1 cellular context compared by ENCODE assay signal in the genomic region with DNA sequence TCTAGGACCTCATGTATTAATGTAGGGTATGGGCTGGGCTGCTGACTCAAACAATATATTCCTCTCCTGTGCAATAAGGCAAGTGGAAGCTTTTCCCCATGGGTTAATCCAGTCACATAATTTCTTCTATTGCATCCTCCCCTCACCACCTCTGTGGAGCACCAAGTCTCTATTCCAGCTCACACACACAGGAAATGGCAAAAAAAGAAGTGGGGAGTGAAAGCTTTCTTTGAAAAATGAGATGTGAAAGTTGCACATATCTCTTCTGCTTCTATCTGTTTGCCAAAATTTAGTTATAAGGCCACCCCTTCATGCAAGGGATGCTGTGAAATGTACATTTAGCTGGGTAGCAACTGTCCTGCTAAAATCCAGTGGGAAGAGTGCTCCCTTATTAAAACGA.
TF ChIP-seq lines count a peak whose summit lies in the region.

No MANE protein-coding gene starts in this region.

TF ChIP-seq in GM23338, 12 proteins besides CTCF, POLR2A, EP300 and RAD21 (continued from another document):
- TF ChIP-seq, protein P1, sequence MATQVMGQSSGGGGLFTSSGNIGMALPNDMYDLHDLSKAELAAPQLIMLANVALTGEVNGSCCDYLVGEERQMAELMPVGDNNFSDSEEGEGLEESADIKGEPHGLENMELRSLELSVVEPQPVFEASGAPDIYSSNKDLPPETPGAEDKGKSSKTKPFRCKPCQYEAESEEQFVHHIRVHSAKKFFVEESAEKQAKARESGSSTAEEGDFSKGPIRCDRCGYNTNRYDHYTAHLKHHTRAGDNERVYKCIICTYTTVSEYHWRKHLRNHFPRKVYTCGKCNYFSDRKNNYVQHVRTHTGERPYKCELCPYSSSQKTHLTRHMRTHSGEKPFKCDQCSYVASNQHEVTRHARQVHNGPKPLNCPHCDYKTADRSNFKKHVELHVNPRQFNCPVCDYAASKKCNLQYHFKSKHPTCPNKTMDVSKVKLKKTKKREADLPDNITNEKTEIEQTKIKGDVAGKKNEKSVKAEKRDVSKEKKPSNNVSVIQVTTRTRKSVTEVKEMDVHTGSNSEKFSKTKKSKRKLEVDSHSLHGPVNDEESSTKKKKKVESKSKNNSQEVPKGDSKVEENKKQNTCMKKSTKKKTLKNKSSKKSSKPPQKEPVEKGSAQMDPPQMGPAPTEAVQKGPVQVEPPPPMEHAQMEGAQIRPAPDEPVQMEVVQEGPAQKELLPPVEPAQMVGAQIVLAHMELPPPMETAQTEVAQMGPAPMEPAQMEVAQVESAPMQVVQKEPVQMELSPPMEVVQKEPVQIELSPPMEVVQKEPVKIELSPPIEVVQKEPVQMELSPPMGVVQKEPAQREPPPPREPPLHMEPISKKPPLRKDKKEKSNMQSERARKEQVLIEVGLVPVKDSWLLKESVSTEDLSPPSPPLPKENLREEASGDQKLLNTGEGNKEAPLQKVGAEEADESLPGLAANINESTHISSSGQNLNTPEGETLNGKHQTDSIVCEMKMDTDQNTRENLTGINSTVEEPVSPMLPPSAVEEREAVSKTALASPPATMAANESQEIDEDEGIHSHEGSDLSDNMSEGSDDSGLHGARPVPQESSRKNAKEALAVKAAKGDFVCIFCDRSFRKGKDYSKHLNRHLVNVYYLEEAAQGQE (IDR thresholded peaks at IDR 0.05; ENCODE audit: unreplicated experiment): no peak
- TF ChIP-seq, protein P2, sequence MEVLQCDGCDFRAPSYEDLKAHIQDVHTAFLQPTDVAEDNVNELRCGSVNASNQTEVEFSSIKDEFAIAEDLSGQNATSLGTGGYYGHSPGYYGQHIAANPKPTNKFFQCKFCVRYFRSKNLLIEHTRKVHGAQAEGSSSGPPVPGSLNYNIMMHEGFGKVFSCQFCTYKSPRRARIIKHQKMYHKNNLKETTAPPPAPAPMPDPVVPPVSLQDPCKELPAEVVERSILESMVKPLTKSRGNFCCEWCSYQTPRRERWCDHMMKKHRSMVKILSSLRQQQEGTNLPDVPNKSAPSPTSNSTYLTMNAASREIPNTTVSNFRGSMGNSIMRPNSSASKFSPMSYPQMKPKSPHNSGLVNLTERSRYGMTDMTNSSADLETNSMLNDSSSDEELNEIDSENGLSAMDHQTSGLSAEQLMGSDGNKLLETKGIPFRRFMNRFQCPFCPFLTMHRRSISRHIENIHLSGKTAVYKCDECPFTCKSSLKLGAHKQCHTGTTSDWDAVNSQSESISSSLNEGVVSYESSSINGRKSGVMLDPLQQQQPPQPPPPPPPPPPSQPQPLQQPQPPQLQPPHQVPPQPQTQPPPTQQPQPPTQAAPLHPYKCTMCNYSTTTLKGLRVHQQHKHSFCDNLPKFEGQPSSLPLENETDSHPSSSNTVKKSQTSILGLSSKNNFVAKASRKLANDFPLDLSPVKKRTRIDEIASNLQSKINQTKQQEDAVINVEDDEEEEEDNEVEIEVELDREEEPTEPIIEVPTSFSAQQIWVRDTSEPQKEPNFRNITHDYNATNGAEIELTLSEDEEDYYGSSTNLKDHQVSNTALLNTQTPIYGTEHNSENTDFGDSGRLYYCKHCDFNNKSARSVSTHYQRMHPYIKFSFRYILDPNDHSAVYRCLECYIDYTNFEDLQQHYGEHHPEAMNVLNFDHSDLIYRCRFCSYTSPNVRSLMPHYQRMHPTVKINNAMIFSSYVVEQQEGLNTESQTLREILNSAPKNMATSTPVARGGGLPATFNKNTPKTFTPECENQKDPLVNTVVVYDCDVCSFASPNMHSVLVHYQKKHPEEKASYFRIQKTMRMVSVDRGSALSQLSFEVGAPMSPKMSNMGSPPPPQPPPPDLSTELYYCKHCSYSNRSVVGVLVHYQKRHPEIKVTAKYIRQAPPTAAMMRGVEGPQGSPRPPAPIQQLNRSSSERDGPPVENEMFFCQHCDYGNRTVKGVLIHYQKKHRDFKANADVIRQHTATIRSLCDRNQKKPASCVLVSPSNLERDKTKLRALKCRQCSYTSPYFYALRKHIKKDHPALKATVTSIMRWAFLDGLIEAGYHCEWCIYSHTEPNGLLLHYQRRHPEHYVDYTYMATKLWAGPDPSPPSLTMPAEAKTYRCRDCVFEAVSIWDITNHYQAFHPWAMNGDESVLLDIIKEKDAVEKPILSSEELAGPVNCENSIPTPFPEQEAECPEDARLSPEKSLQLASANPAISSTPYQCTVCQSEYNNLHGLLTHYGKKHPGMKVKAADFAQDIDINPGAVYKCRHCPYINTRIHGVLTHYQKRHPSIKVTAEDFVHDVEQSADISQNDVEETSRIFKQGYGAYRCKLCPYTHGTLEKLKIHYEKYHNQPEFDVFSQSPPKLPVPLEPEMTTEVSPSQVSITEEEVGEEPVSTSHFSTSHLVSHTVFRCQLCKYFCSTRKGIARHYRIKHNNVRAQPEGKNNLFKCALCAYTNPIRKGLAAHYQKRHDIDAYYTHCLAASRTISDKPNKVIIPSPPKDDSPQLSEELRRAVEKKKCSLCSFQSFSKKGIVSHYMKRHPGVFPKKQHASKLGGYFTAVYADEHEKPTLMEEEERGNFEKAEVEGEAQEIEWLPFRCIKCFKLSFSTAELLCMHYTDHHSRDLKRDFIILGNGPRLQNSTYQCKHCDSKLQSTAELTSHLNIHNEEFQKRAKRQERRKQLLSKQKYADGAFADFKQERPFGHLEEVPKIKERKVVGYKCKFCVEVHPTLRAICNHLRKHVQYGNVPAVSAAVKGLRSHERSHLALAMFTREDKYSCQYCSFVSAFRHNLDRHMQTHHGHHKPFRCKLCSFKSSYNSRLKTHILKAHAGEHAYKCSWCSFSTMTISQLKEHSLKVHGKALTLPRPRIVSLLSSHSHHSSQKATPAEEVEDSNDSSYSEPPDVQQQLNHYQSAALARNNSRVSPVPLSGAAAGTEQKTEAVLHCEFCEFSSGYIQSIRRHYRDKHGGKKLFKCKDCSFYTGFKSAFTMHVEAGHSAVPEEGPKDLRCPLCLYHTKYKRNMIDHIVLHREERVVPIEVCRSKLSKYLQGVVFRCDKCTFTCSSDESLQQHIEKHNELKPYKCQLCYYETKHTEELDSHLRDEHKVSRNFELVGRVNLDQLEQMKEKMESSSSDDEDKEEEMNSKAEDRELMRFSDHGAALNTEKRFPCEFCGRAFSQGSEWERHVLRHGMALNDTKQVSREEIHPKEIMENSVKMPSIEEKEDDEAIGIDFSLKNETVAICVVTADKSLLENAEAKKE (CRISPR knock-in tag; IDR thresholded peaks at IDR 0.05): no peak
- TF ChIP-seq EZH2phosphoT487 (IDR thresholded peaks at IDR 0.05; ENCODE audit: unreplicated experiment) (no peak), EZH2 (IDR thresholded peaks at IDR 0.05; ENCODE audit: low read depth, unreplicated experiment) (no peak), NANOG (IDR thresholded peaks at IDR 0.05; ENCODE audit: borderline replicate concordance) (no peak), JUNB (IDR thresholded peaks at IDR 0.05; ENCODE audit: unreplicated experiment) (no peak), STAT1 (IDR thresholded peaks at IDR 0.05; ENCODE audit: unreplicated experiment) (no peak)
